In the genomic region with DNA sequence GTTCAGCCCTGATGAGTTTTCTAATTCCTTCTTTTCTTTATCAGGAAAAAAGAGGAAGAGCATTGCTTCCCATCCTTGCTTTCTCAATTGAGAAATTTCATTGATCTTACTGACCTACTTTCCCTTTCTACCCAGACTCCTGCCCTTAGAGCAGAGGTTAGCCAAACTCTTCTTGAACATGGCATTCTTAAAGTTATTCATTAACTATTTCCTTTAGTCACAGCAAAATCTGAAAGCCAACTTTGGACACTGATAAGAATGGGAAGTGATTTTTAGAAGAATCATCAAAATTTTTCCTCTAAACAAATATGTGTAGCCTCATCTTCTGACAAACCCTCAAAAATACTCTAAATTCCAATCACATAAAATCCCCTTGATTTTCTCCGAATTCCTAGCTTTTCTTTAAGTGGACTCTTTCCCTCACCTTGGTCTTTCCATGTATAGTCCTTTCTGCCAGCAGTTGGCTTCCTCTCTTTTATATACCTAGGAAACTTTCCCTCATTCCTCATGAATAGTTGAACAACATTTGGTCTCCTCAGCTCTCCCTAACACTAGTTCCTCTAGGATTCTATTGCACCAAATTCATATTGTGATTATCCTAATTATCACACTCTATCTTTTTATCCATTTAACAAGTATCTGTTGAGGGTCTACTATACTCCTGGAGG, we compare ENCODE assay signal across 18 cellular contexts.
"Had no signal": no experiment of that assay in that cellular context is flagged by ENCODE, and none has a peak within 500 bp of the region (broad histone marks: within the 10 kb centered on the region; RNA-seq: fewer than 3 reads in every experiment).

No MANE protein-coding gene starts in this region.

- H3K27me3 ChIP-seq: esophagus squamous epithelium, heart right ventricle, transverse colon had no signal

- H3K4me1 ChIP-seq: esophagus squamous epithelium, heart right ventricle, transverse colon had no signal

- H3K4me3 ChIP-seq: esophagus squamous epithelium, heart right ventricle, lung, transverse colon had no signal

- H3K9me3 ChIP-seq: esophagus squamous epithelium, transverse colon had no signal

- DNase-seq: activated CD4-positive, alpha-beta T cell treated with anti-CD3 and anti-CD28 coated beads for 36 hours; activated CD4-positive, CD25-positive, alpha-beta regulatory T cell; activated CD8-positive, alpha-beta memory T cell treated with anti-CD3 and anti-CD28 coated beads, Interleukin-2, amount 10 ng/mL, durations not matched to agents 7 days and 5 days; activated CD8-positive, alpha-beta T cell treated with anti-CD3 and anti-CD28 coated beads, Interleukin-2, amount 10 ng/mL, durations not matched to agents 7 days and 5 days; activated naive CD8-positive, alpha-beta T cell treated with anti-CD3 and anti-CD28 coated beads, Interleukin-2, amount 50 U/mL, for 24 hours; activated T-cell treated with anti-CD3 and anti-CD28 coated beads, Interleukin-2, amount 50 U/mL, for 48 hours; amygdala; effector CD4-positive, alpha-beta T cell; esophagus squamous epithelium; heart right ventricle; left colon; mesendoderm; natural killer cell; retina; stimulated activated naive CD4-positive, alpha-beta T cell treated with Interleukin-2 at 50 U/mL for 16 hours; transverse colon had no signal

- H3K36me3 ChIP-seq: esophagus squamous epithelium, heart right ventricle, transverse colon had no signal

- H3K27ac ChIP-seq: epithelial cell of prostate, esophagus squamous epithelium, heart right ventricle, transverse colon had no signal
